In genomic region chr12:104669057-104669770, GRCh38 we compare ENCODE assay signal across 8 cellular contexts.
DNase-seq lines count a peak whose midpoint lies in the region; ATAC-seq, FAIRE-seq and TF ChIP-seq lines count a peak whose summit lies in the region.

No MANE protein-coding gene starts in this region.

- peak; percentile 85 for FAIRE-seq in K562 (lab: Jason Lieb, UNC)

- H3K4me2 ChIP-seq in K562 (ENCODE audit: insufficient read depth, low read length), result no peak overlapping the region

- H3K4me3 ChIP-seq in A673 (ENCODE audit: low read depth, low read length, poor library complexity, severe bottlenecking) (no peak overlapping the region), K562 (no peak overlapping the region), thymus (ENCODE audit: low read length) (no peak overlapping the region)

- no peaks in the 10 kb centered on the region for H3K9me1 ChIP-seq in K562 (ENCODE audit: control insufficient read depth, insufficient read depth, low read length)

- CTCF ChIA-PET in A673 (lab: Charles Lee) (no interaction called here), K562 (lab: Yijun Ruan, JAX; ENCODE audit: low intra/inter-chr PET ratio) (interaction anchor here (0.6 to 1.5 kb wide), 5 partner anchors 157 to 454 kb away, joined by 3 read pairs; partner anchors contain the start of genes CHST11 and TXNRD1)

- 73% methylated on average over 20 of the region's 20 CpGs for WGBS in K562 (ENCODE audit: insufficient coverage, low coverage, missing lambda C conversion rate)
- 78% methylated on average over 20 of the region's 20 CpGs for WGBS in thymus

- peaks cover 11% of the 10 kb centered on the region; the same call in 1 of the 2 replicates for H4K20me1 ChIP-seq in K562 (replicated peaks; ENCODE audit: control insufficient read depth, insufficient read depth, low read length)

- TF ChIP-seq POLR2A in K562 (conservative IDR thresholded peaks at IDR 0.05), result no peak

- H2AFZ ChIP-seq in K562 (ENCODE audit: low read depth, low read length), result no peak overlapping the region

- H3K4me1 ChIP-seq in A673 (ENCODE audit: insufficient read depth, low read length, poor library complexity, severe bottlenecking), result peaks cover 6% of the 10 kb centered on the region
- peaks cover 30 to 41% of the 10 kb centered on the region in 2 experiments; a peak in 4 of 5 replicates for H3K4me1 ChIP-seq in K562 (replicated peaks in 1 of 2; ENCODE audit: control insufficient read depth in 2 of 2, insufficient read depth in 2 of 2, low read length in 2 of 2)
- H3K4me1 ChIP-seq in thymus (ENCODE audit: control insufficient read depth, insufficient read depth, low read length), result peaks cover 26% of the 10 kb centered on the region

- H3K27ac ChIP-seq in A673 (ENCODE audit: low read depth, low read length, poor library complexity, severe bottlenecking), result no peak overlapping the region
- H3K27ac ChIP-seq in K562 (ENCODE audit: extremely low read depth, low read depth, low read length), result no peak overlapping the region
- peak overlapping the region; percentile 25 for H3K27ac ChIP-seq in thymus (ENCODE audit: low read depth)

- intact Hi-C loops in A673 (cut with micrococcal nuclease; ENCODE audit: unreplicated experiment) (no loop called here), K562 (cut with micrococcal nuclease) (loop anchor here (5.0 to 10.0 kb wide), 3 partner anchors 156 to 287 kb away; partner anchors contain the start of gene CHST11)

- H3K9me3 ChIP-seq in A673 (ENCODE audit: low read depth, low read length, poor library complexity, severe bottlenecking) (no peaks in the 10 kb centered on the region), K562 (replicated peaks; ENCODE audit: control insufficient read depth, insufficient read depth, low read depth, low read length) (no peaks in the 10 kb centered on the region), thymus (ENCODE audit: control insufficient read depth) (no peaks in the 10 kb centered on the region)

- H3K79me2 ChIP-seq in K562 (ENCODE audit: control insufficient read depth, insufficient read depth, low read length), result peaks cover 31% of the 10 kb centered on the region

- TF ChIP-seq CTCF in A673 (conservative IDR thresholded peaks at IDR 0.05; ENCODE audit: low read depth, low read length) (peak; percentile 25), K562 (IDR thresholded peaks at IDR 0.05 in 2 of 3, conservative IDR thresholded peaks at IDR 0.05 in 1 of 3; ENCODE audit: insufficient read depth in 2 of 3, low read depth in 1 of 3, low read length in 3 of 3) (peak; percentile 32 to 56 (median 41); a peak in 5 of 6 replicates)

- BruUV-seq in A673 (replicated peaks; lab: Mats Ljungman, UMichigan) (no TSS peak), K562 (replicated peaks; lab: Mats Ljungman, UMichigan) (no TSS peak)

- DNase-seq in A673 (ENCODE audit: low spot score) (peak; percentile 14), NCI-H1092 (lab: John Stamatoyannopoulos, UW) (peak; percentile 27), K562 (ENCODE audit: extremely low read depth in 1 of 4, low spot score in 3 of 4) (peak in 2 of 4 experiments; percentile 30 to 39), left kidney (ENCODE audit: low read depth, low spot score) (peak; percentile 70), AG20443 (ENCODE audit: low spot score) (no peak), NCI-H1048 (lab: John Stamatoyannopoulos, UW) (no peak), GM19238 (ENCODE audit: insufficient read length, low spot score) (no peak)

- no peaks in the 10 kb centered on the region for H3K27me3 ChIP-seq in A673 (replicated peaks; ENCODE audit: insufficient read depth, low read depth, low read length, poor library complexity)
- no peaks in the 10 kb centered on the region for H3K27me3 ChIP-seq in K562 (ENCODE audit: control insufficient read depth in 2 of 2, insufficient read depth in 2 of 2, low read length in 2 of 2)
- no peaks in the 10 kb centered on the region for H3K27me3 ChIP-seq in thymus (ENCODE audit: control insufficient read depth, insufficient read depth)

- peak; percentile 39 to 53; a peak in 3 of 4 replicates for TF ChIP-seq RAD21 in K562 (CRISPR knock-in tag; conservative IDR thresholded peaks at IDR 0.05 in 1 of 2, IDR thresholded peaks at IDR 0.05 in 1 of 2)

- TF ChIP-seq EP300 in K562 (IDR thresholded peaks at IDR 0.05; ENCODE audit: low read length), result no peak

- no peaks in the 10 kb centered on the region for H3K36me3 ChIP-seq in A673 (ENCODE audit: insufficient read depth, low read length, poor library complexity, severe bottlenecking)
- H3K36me3 ChIP-seq in K562 (ENCODE audit: control insufficient read depth, insufficient read depth, low read length), result peaks cover 7% of the 10 kb centered on the region; the same call in 1 of the 3 replicates
- no peaks in the 10 kb centered on the region for H3K36me3 ChIP-seq in thymus (ENCODE audit: control insufficient read depth, insufficient read depth)

- POLR2A ChIA-PET in A673 (lab: Charles Lee; ENCODE audit: low non-redundant PET) (no interaction called here), K562 (lab: Yijun Ruan, JAX) (interaction anchor here (0.6 to 1.4 kb wide), 3 partner anchors 9 to 227 kb away, joined by 3 read pairs; no protein-coding TSS in a partner anchor)

- ATAC-seq in K562, result peak; percentile 59

- in situ Hi-C loops in K562 (cut with MboI), result loop anchor here (10.0 kb wide), 1 partner anchor 284 kb away; no protein-coding TSS in a partner anchor

- H3K9ac ChIP-seq in K562 (ENCODE audit: insufficient read depth in 1 of 2, low read depth in 2 of 2, low read length in 2 of 2), result 0 out of 4 replicates have a peak overlapping the region, but pooled peaks of 1 of the 2 experiments have one; percentile 36

TF ChIP-seq in K562, 482 proteins besides CTCF, POLR2A, EP300 and RAD21 (continues in another document):
- TF ChIP-seq SREBF1 (IDR thresholded peaks at IDR 0.05; ENCODE audit: borderline replicate concordance, low read depth, low read length) (no peak), ARNT (IDR thresholded peaks at IDR 0.05) (no peak), DNMT1 (IDR thresholded peaks at IDR 0.05) (no peak), NFATC3 (IDR thresholded peaks at IDR 0.05) (no peak), ZNF134 (CRISPR knock-in tag; conservative IDR thresholded peaks at IDR 0.05) (no peak), ZSCAN29 (IDR thresholded peaks at IDR 0.05) (no peak), CBX2 (IDR thresholded peaks at IDR 0.05; ENCODE audit: insufficient read depth, low read length, poor library complexity, severe bottlenecking) (no peak), ARID2 (IDR thresholded peaks at IDR 0.05) (0 out of 2 replicates have a peak, but pooled peaks have one; percentile 25), FOXM1 (IDR thresholded peaks at IDR 0.05; ENCODE audit: low read depth) (no peak), FOXM1 (CRISPR knock-in tag; IDR thresholded peaks at IDR 0.05; ENCODE audit: low read depth) (no peak), NRF1 (conservative IDR thresholded peaks at IDR 0.05 in 1 of 2, IDR thresholded peaks at IDR 0.05 in 1 of 2) (peak; percentile 36 to 48; a peak in 2 of 4 replicates), ZNF407 (IDR thresholded peaks at IDR 0.05; ENCODE audit: low read depth) (no peak), ZNF263 (CRISPR knock-in tag; IDR thresholded peaks at IDR 0.05; ENCODE audit: borderline replicate concordance) (peak; percentile 65; the same call in 1 of the 2 replicates)

Comparison
In these comparisons a context has a peak if more than half of its experiments do, and no peak if none do; other contexts are left out.
1. DNase-seq: peak in A673 (single experiment), NCI-H1092 (single experiment) and left kidney (single experiment); none in AG20443 (single experiment), NCI-H1048 (single experiment) and GM19238 (single experiment).